13 cellular contexts compared by ENCODE assay signal in the genomic region with DNA sequence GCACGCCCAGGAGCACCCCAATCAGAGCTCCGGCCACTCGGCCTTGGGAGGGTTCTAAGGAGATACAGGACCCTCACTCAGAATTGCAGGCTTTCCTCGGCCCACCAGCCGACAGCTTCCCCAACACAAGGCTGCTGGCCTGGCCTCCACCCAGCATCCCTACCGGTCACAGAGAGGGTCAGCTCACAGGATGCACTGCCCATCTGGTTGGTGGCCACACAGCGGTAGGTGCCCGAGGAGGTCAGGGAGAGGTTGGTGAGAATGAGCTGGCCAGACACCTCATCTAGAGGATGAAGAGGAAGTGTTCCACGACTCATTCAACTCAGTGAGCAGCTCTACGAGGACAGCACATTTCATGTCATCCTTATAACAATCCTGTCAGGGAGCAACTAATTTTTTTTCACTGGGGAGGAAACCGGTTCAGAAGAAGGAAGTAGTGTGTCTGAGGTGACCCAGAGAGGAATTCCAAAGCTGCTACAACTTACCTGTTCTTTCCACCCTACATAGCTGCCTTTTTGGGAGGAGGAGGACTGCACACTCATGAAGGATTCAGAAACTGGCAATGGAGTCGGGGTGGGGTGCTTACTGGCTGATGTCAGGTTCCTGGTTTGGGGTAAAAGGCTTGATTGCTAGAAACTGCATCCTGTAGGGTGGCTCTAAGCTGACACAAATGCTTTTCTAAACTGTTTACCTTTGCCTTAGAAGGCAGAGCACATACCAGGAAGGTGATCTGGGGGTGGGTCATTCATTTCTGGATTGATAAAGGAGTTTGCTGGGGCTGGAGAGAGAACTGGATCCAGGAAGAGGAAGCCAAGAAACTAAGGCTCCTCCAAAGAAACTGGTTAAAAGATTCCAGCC. TPM values are rescaled to one million over a fixed set of nuclear protein-coding genes. Genes with fewer than 3 reads are reported as not detected.
DNase-seq lines count a peak whose midpoint lies in the region; ATAC-seq, FAIRE-seq and TF ChIP-seq lines count a peak whose summit lies in the region.
"Had no signal": no experiment of that assay in that cellular context is flagged by ENCODE, and none has a peak within 500 bp of the region (broad histone marks: within the 10 kb centered on the region; RNA-seq: fewer than 3 reads in every experiment).

No MANE protein-coding gene starts in this region.

- H4K20me1 ChIP-seq in GM23338 (replicated peaks; ENCODE audit: insufficient read depth) (peaks cover 24% of the 10 kb centered on the region), astrocyte (ENCODE audit: insufficient read depth, low read length) (no peaks in the 10 kb centered on the region), MM.1S (ENCODE audit: insufficient read depth, low read length) (no peaks in the 10 kb centered on the region), smooth muscle cell (ENCODE audit: low read depth) (no peaks in the 10 kb centered on the region), SK-N-SH (ENCODE audit: insufficient read depth) (no peaks in the 10 kb centered on the region)

- H3K4me3 ChIP-seq in GM23338 (no peak overlapping the region), astrocyte (ENCODE audit: insufficient read depth, low read depth, low read length) (peak overlapping the region; percentile 11), mucosa of descending colon (no peak overlapping the region), MM.1S (ENCODE audit: low read length) (no peak overlapping the region), smooth muscle cell (no peak overlapping the region), SK-N-SH (ENCODE audit: low read depth in 2 of 2, low read length in 1 of 2) (no peak overlapping the region)
- H3K4me3 ChIP-seq: BLaER1, GM12878 had no signal

- H3K4me1 ChIP-seq in GM23338 (ENCODE audit: insufficient read depth), result peaks cover 42% of the 10 kb centered on the region
- H3K4me1 ChIP-seq in astrocyte (ENCODE audit: insufficient read depth, low read length), result peaks cover 33% of the 10 kb centered on the region
- H3K4me1 ChIP-seq in mucosa of descending colon (ENCODE audit: low read depth), result peaks cover 30% of the 10 kb centered on the region
- peaks cover 13% of the 10 kb centered on the region for H3K4me1 ChIP-seq in MM.1S (ENCODE audit: low read length)
- peaks cover 15% of the 10 kb centered on the region for H3K4me1 ChIP-seq in smooth muscle cell (ENCODE audit: low read depth)
- H3K4me1 ChIP-seq in SK-N-SH (ENCODE audit: control insufficient read depth in 1 of 2, insufficient read depth in 2 of 2, low read depth in 1 of 2, low read length in 1 of 2), result no peaks in the 10 kb centered on the region

- H3K9me3 ChIP-seq in astrocyte (ENCODE audit: insufficient read depth, low read depth, low read length) (no peaks in the 10 kb centered on the region), mucosa of descending colon (no peaks in the 10 kb centered on the region), MM.1S (replicated peaks; ENCODE audit: insufficient read depth, low read length) (no peaks in the 10 kb centered on the region), smooth muscle cell (replicated peaks; ENCODE audit: low read depth) (no peaks in the 10 kb centered on the region), SK-N-SH (no peaks in the 10 kb centered on the region)
- H3K9me3 ChIP-seq: BLaER1 had no signal

- H3K27me3 ChIP-seq in GM23338 (ENCODE audit: insufficient read depth) (peaks cover 99% of the 10 kb centered on the region), astrocyte (ENCODE audit: insufficient read depth, low read length) (peaks cover 10% of the 10 kb centered on the region), MM.1S (replicated peaks; ENCODE audit: insufficient read depth, low read length) (no peaks in the 10 kb centered on the region), smooth muscle cell (ENCODE audit: low read depth) (peaks cover 95% of the 10 kb centered on the region), SK-N-SH (ENCODE audit: insufficient read depth) (no peaks in the 10 kb centered on the region)
- H3K27me3 ChIP-seq: BLaER1 had no signal

- intact Hi-C loops in mucosa of descending colon (cut with DNase I, micrococcal nuclease), result no loop called here

- POLR2A ChIA-PET in SK-N-SH (lab: Yijun Ruan, JAX), result no interaction called here

- no peak for ATAC-seq in GM23338
- ATAC-seq in mucosa of descending colon, result peak; percentile 26
- ATAC-seq: GM12878 had no signal

- TF ChIP-seq RAD21 in SK-N-SH (IDR thresholded peaks at IDR 0.05; ENCODE audit: low read length), result no peak

- CTCF ChIA-PET in SK-N-SH (lab: Yijun Ruan, JAX), result interaction anchor here (1.1 to 4.8 kb wide), 4 partner anchors 9 to 117 kb away, joined by 3 to 28 read pairs (median 6); a partner anchor contains a TSS

- no peaks in the 10 kb centered on the region for H3K9me2 ChIP-seq in GM23338 (ENCODE audit: insufficient read depth)
- no peaks in the 10 kb centered on the region for H3K9me2 ChIP-seq in MM.1S (replicated peaks; ENCODE audit: insufficient read depth, low read length)
- H3K9me2 ChIP-seq in SK-N-SH, result no peaks in the 10 kb centered on the region

- H3K27me3 Mint-ChIP-seq in GM23338 (ENCODE audit: insufficient read depth, low read depth, poor library complexity) (peaks cover 99% of the 10 kb centered on the region), astrocyte (ENCODE audit: low read depth, unreplicated experiment) (peaks cover 68% of the 10 kb centered on the region)
- H3K27me3 Mint-ChIP-seq: stimulated activated naive CD8-positive, alpha-beta T cell treated with anti-CD3 and anti-CD28 coated beads, Interleukin-15, Interleukin-2, amounts not matched to agents 100 ng/mL and 50 ng/mL, for 24 hours had no signal

- H3K79me2 ChIP-seq in GM23338 (replicated peaks; ENCODE audit: insufficient read depth), result no peaks in the 10 kb centered on the region
- no peaks in the 10 kb centered on the region for H3K79me2 ChIP-seq in astrocyte (ENCODE audit: insufficient read depth, low read length)
- no peaks in the 10 kb centered on the region for H3K79me2 ChIP-seq in MM.1S (ENCODE audit: low read length)
- no peaks in the 10 kb centered on the region for H3K79me2 ChIP-seq in smooth muscle cell (ENCODE audit: low read depth)
- no peaks in the 10 kb centered on the region for H3K79me2 ChIP-seq in SK-N-SH (ENCODE audit: insufficient read depth)

- 77% methylated on average over 12 of the region's 12 CpGs for WGBS in smooth muscle cell (ENCODE audit: low lambda C conversion rate)
- WGBS in SK-N-SH (ENCODE audit: low lambda C conversion rate), result 70% methylated on average over 9 of the region's 12 CpGs

- TF ChIP-seq EP300 in SK-N-SH (IDR thresholded peaks at IDR 0.05; ENCODE audit: borderline replicate concordance in 1 of 2, low read depth in 1 of 2, low read length in 1 of 2), result no peak

- H2AFZ ChIP-seq in GM23338 (no peak overlapping the region), astrocyte (ENCODE audit: low read depth, low read length) (no peak overlapping the region), MM.1S (ENCODE audit: low read length) (no peak overlapping the region), smooth muscle cell (ENCODE audit: low read depth) (no peak overlapping the region), SK-N-SH (ENCODE audit: low read depth) (no peak overlapping the region)

- FAIRE-seq in astrocyte (lab: Jason Lieb, UNC), result no peak
- FAIRE-seq: GM12878 had no signal

- H3K9ac ChIP-seq in astrocyte (ENCODE audit: low read length), result no peak overlapping the region
- no peak overlapping the region for H3K9ac ChIP-seq in MM.1S (ENCODE audit: low read length)
- H3K9ac ChIP-seq in smooth muscle cell (ENCODE audit: low read depth), result no peak overlapping the region
- no peak overlapping the region for H3K9ac ChIP-seq in SK-N-SH
- H3K9ac ChIP-seq: BLaER1 had no signal

- H3K36me3 ChIP-seq in GM23338 (ENCODE audit: insufficient read depth) (no peaks in the 10 kb centered on the region), astrocyte (ENCODE audit: insufficient read depth, low read length) (no peaks in the 10 kb centered on the region), mucosa of descending colon (ENCODE audit: low read depth) (no peaks in the 10 kb centered on the region), MM.1S (replicated peaks; ENCODE audit: insufficient read depth, low read length) (no peaks in the 10 kb centered on the region), smooth muscle cell (ENCODE audit: low read depth) (no peaks in the 10 kb centered on the region), SK-N-SH (replicated peaks in 1 of 2; ENCODE audit: control insufficient read depth in 1 of 2, insufficient read depth in 2 of 2, low read length in 1 of 2) (no peaks in the 10 kb centered on the region)

- DNase-seq in A172 (ENCODE audit: low spot score), result peak; percentile 54
- no peak for DNase-seq in GM23338 (ENCODE audit: low spot score)
- no peak for DNase-seq in astrocyte (ENCODE audit: low read depth)
- DNase-seq in mucosa of descending colon, result peak; percentile 47 to 62 (median 54)
- no peak for DNase-seq in MM.1S
- no peak for DNase-seq in smooth muscle cell (lab: John Stamatoyannopoulos, UW; ENCODE audit: unreplicated experiment)
- DNase-seq in activated CD8-positive, alpha-beta memory T cell treated with anti-CD3 and anti-CD28 coated beads, Interleukin-2, amount 50 U/mL, for 48 hours, result no peak
- DNase-seq in SK-N-SH, result no peak
- DNase-seq: NCI-H187 treated with DMSO at 0.1 percent for 48 hours; stimulated activated CD4-positive, alpha-beta T cell treated with anti-CD3 and anti-CD28 coated beads, Interleukin-15, amount 100 ng/mL, for 24 hours had no signal

- H3F3A ChIP-seq in GM23338 (replicated peaks; ENCODE audit: low read depth) (peaks cover 5% of the 10 kb centered on the region; the same call in 1 of the 2 replicates), MM.1S (ENCODE audit: insufficient read depth, low read length) (peaks cover 3% of the 10 kb centered on the region; the same call in 1 of the 2 replicates), smooth muscle cell (ENCODE audit: low read depth) (no peaks in the 10 kb centered on the region), SK-N-SH (replicated peaks; ENCODE audit: insufficient read depth) (peaks cover 6% of the 10 kb centered on the region)

- no peak overlapping the region for H3K27ac Mint-ChIP-seq in GM23338
- H3K27ac Mint-ChIP-seq in astrocyte (ENCODE audit: unreplicated experiment), result peak overlapping the region; percentile 26
- H3K27ac Mint-ChIP-seq: stimulated activated naive CD8-positive, alpha-beta T cell treated with anti-CD3 and anti-CD28 coated beads, Interleukin-15, Interleukin-2, amounts not matched to agents 100 ng/mL and 50 ng/mL, for 24 hours had no signal

- H3K36me3 Mint-ChIP-seq in GM23338 (ENCODE audit: low read depth), result no peaks in the 10 kb centered on the region; the same call in 2 of the 3 replicates
- H3K36me3 Mint-ChIP-seq in astrocyte (ENCODE audit: low read depth, unreplicated experiment), result peaks cover under 1% of the 10 kb centered on the region

- H3K9me3 Mint-ChIP-seq in GM23338 (no peaks in the 10 kb centered on the region), astrocyte (ENCODE audit: unreplicated experiment) (no peaks in the 10 kb centered on the region)
- H3K9me3 Mint-ChIP-seq: stimulated activated naive CD8-positive, alpha-beta T cell treated with anti-CD3 and anti-CD28 coated beads, Interleukin-15, Interleukin-2, amounts not matched to agents 100 ng/mL and 50 ng/mL, for 24 hours had no signal

- H3K4me2 ChIP-seq in GM23338, result no peak overlapping the region
- H3K4me2 ChIP-seq in astrocyte (ENCODE audit: low read length), result peak overlapping the region; percentile 58
- no peak overlapping the region for H3K4me2 ChIP-seq in MM.1S (ENCODE audit: low read depth, low read length)
- no peak overlapping the region for H3K4me2 ChIP-seq in smooth muscle cell
- no peak overlapping the region for H3K4me2 ChIP-seq in SK-N-SH

- H3K4me3 Mint-ChIP-seq in GM23338 (no peak overlapping the region; the same call in 2 of the 3 replicates), astrocyte (ENCODE audit: unreplicated experiment) (no peak overlapping the region)
- H3K4me3 Mint-ChIP-seq: stimulated activated naive CD8-positive, alpha-beta T cell treated with anti-CD3 and anti-CD28 coated beads, Interleukin-15, Interleukin-2, amounts not matched to agents 100 ng/mL and 50 ng/mL, for 24 hours had no signal

- no peak for TF ChIP-seq CTCF in GM23338 (conservative IDR thresholded peaks at IDR 0.05; ENCODE audit: low read depth in 2 of 2)
- no peak for TF ChIP-seq CTCF in astrocyte (IDR thresholded peaks at IDR 0.05; ENCODE audit: insufficient read depth, low read depth, low read length)
- TF ChIP-seq CTCF in mucosa of descending colon (IDR thresholded peaks at IDR 0.05), result no peak
- TF ChIP-seq CTCF in MM.1S (IDR thresholded peaks at IDR 0.05; ENCODE audit: low read length), result no peak
- no peak for TF ChIP-seq CTCF in smooth muscle cell (IDR thresholded peaks at IDR 0.05; ENCODE audit: borderline replicate concordance, insufficient read depth, poor library complexity, severe bottlenecking)
- TF ChIP-seq CTCF in SK-N-SH (IDR thresholded peaks at IDR 0.05), result no peak

- peaks cover 33% of the 10 kb centered on the region for H3K4me1 Mint-ChIP-seq in GM23338
- H3K4me1 Mint-ChIP-seq in astrocyte (ENCODE audit: low read depth, unreplicated experiment), result peaks cover 14% of the 10 kb centered on the region

- H3K27ac ChIP-seq in GM23338 (ENCODE audit: low read depth) (no peak overlapping the region), astrocyte (ENCODE audit: low read depth, low read length) (no peak overlapping the region), MM.1S (ENCODE audit: low read length) (no peak overlapping the region), smooth muscle cell (ENCODE audit: low read depth) (no peak overlapping the region), SK-N-SH (ENCODE audit: low read depth in 2 of 2, low read length in 1 of 2) (no peak overlapping the region)
- H3K27ac ChIP-seq: BLaER1 had no signal

RNA-seq across cellular contexts. Expression of a gene that starts 3.3 kb away (rescaled TPM):
- not detected in 2 replicates for total RNA-seq in A172 (2014; rRNA removed; shearing (Covaris generic))
- total RNA-seq in GM23338 (2014; rRNA removed; shearing (Covaris generic)), result not detected in 2 replicates
- 0.19 TPM in 1 of 2 replicates, not detected in the other for polyA plus RNA-seq in GM23338 (2016; fragmentation: Nextera tagmentation; extraction: Ambion mirVana)
- 0.18 TPM in 1 of 2 replicates, not detected in the other for total RNA-seq in astrocyte
- 100 to 1,000 TPM in 2 of 3 donors, 10 to 100 TPM in 1; 78.6 to 268 (median 126) TPM for total RNA-seq in mucosa of descending colon
- total RNA-seq in smooth muscle cell, result not detected in 2 replicates
- polyA plus RNA-seq in smooth muscle cell, result not detected in 2 replicates
- 0.06 TPM in 1 of 2 replicates, not detected in the other for polyA plus RNA-seq in SK-N-SH (2012; rRNA removed)
- polyA plus RNA-seq in SK-N-SH (2012; cell fraction: cytosol; rRNA removed), result not detected in 2 replicates
- 0.07 and 0.08 TPM in 2 replicates for polyA plus RNA-seq in SK-N-SH (2012; cell fraction: nucleus; rRNA removed)

RNA-seq across cellular contexts. Expression of a gene that starts 9.0 kb away (rescaled TPM):
- total RNA-seq in A172 (2014; rRNA removed; shearing (Covaris generic)), result 0.45 and 0.46 TPM in 2 replicates
- 0.24 TPM in 1 of 2 replicates, not detected in the other for total RNA-seq in GM23338 (2014; rRNA removed; shearing (Covaris generic))
- 0.61 TPM in 2 replicates for polyA plus RNA-seq in GM23338 (2016; fragmentation: Nextera tagmentation; extraction: Ambion mirVana)
- 1.5 and 1.7 TPM in 2 replicates for total RNA-seq in astrocyte
- total RNA-seq in mucosa of descending colon, result 1 to 10 TPM; 1.7 to 5.3 (median 2.0) TPM
- total RNA-seq in smooth muscle cell, result 1.2 TPM in 1 of 2 replicates, not detected in the other
- polyA plus RNA-seq in smooth muscle cell, result 2.0 and 2.8 TPM in 2 replicates
- 3.1 and 6.8 TPM in 2 replicates for polyA plus RNA-seq in SK-N-SH (2012; rRNA removed)
- polyA plus RNA-seq in SK-N-SH (2012; cell fraction: cytosol; rRNA removed), result 2.7 and 4.1 TPM in 2 replicates
- 6.2 and 8.0 TPM in 2 replicates for polyA plus RNA-seq in SK-N-SH (2012; cell fraction: nucleus; rRNA removed)

RNA-seq across cellular contexts. Expression of a gene that starts 13.4 kb away (rescaled TPM):
- 0.10 TPM in 2 replicates for total RNA-seq in A172 (2014; rRNA removed; shearing (Covaris generic))
- not detected in 2 replicates for total RNA-seq in GM23338 (2014; rRNA removed; shearing (Covaris generic))
- 0.32 and 0.50 TPM in 2 replicates for polyA plus RNA-seq in GM23338 (2016; fragmentation: Nextera tagmentation; extraction: Ambion mirVana)
- 9.4 and 22.0 TPM in 2 replicates for total RNA-seq in astrocyte
- 10 to 100 TPM in 1 of 3 donors, 1 to 10 TPM in 2; 7.7 to 11.5 (median 8.4) TPM for total RNA-seq in mucosa of descending colon
- total RNA-seq in smooth muscle cell, result 0.31 and 0.76 TPM in 2 replicates
- 0.94 and 1.5 TPM in 2 replicates for polyA plus RNA-seq in smooth muscle cell
- 1.3 and 1.4 TPM in 2 replicates for polyA plus RNA-seq in SK-N-SH (2012; rRNA removed)
- polyA plus RNA-seq in SK-N-SH (2012; cell fraction: cytosol; rRNA removed), result 0.40 and 0.71 TPM in 2 replicates
- 14.9 and 16.5 TPM in 2 replicates for polyA plus RNA-seq in SK-N-SH (2012; cell fraction: nucleus; rRNA removed)

RNA-seq across cellular contexts. Expression of a gene that starts 51.5 kb away (rescaled TPM):
- 6.7 and 9.6 TPM in 2 replicates for total RNA-seq in A172 (2014; rRNA removed; shearing (Covaris generic))
- total RNA-seq in GM23338 (2014; rRNA removed; shearing (Covaris generic)), result 34.4 and 39.5 TPM in 2 replicates
- polyA plus RNA-seq in GM23338 (2016; fragmentation: Nextera tagmentation; extraction: Ambion mirVana) (15.3 and 18.7 TPM in 2 replicates), smooth muscle cell (11.4 and 13.6 TPM in 2 replicates), SK-N-SH (2012; rRNA removed) (6.4 and 8.5 TPM in 2 replicates)
- total RNA-seq in astrocyte (13.7 and 18.7 TPM in 2 replicates), mucosa of descending colon (10 to 100 TPM in 1 of 3 donors, 1 to 10 TPM in 2; 7.2 to 13.6 (median 8.4) TPM), smooth muscle cell (18.8 and 25.3 TPM in 2 replicates)
- 5.6 and 5.8 TPM in 2 replicates for polyA plus RNA-seq in SK-N-SH (2012; cell fraction: cytosol; rRNA removed)
- 27.2 and 31.2 TPM in 2 replicates for polyA plus RNA-seq in SK-N-SH (2012; cell fraction: nucleus; rRNA removed)

Comparison
In these comparisons a context has a peak if more than half of its experiments do, and no peak if none do; other contexts are left out.
1. DNase-seq: peak in A172 (single experiment) and mucosa of descending colon (3 of 3); none in GM23338 (single experiment), astrocyte (single experiment), MM.1S (single experiment), smooth muscle cell (single experiment), activated CD8-positive, alpha-beta memory T cell treated with anti-CD3 and anti-CD28 coated beads, Interleukin-2, amount 50 U/mL, for 48 hours (single experiment) and SK-N-SH (single experiment).
2. RNA of a gene that starts 3.3 kb away (total RNA-seq): 78.6 to 268 TPM in mucosa of descending colon; 0.18 TPM in astrocyte, not detected in A172, not detected in GM23338 and not detected in smooth muscle cell; every median in the first group is over 10 times any median in the second.